Comparison of ENCODE assay signal across 18 cellular contexts in the genomic region with DNA sequence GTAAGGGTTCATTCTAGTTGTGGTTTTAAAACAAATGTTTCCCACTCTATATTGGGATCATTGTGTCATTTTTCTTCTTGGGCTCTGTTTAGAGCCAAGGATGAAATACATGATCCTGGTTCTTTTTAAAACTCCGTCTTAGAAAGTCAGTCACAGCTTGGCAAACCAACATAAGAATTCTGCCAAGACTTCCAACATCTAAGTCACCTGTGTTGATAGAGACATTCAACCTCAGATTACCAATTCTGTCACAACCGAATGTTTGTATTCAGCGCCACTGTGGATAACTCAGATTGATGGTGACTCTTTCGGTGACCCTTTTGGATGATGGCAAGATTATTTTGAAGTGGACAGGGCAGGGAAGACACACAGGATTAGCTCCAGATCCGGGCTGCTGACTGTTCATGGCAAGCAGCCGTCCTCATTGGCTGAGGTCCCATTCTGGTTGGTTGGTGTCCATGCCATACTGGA.
DNase-seq lines count a peak whose midpoint lies in the region; ATAC-seq and TF ChIP-seq lines count a peak whose summit lies in the region.
"Had no signal": no experiment of that assay in that cellular context is flagged by ENCODE, and none has a peak within 500 bp of the region (broad histone marks: within the 10 kb centered on the region; RNA-seq: fewer than 3 reads in every experiment).

No MANE protein-coding gene starts in this region.

- H3K27me3 Mint-ChIP-seq in Caco-2 (ENCODE audit: insufficient read depth, unreplicated experiment): no peaks in the 10 kb centered on the region
- H3K27me3 Mint-ChIP-seq in osteocyte (ENCODE audit: unreplicated experiment): no peaks in the 10 kb centered on the region

- POLR2A ChIA-PET in Caco-2 (lab: Charles Lee): no interaction called here

- H4K20me1 ChIP-seq in osteoblast (ENCODE audit: insufficient read depth, low read length): peaks cover 4% of the 10 kb centered on the region

- H3K27ac ChIP-seq in RWPE2 (ENCODE audit: poor library complexity, severe bottlenecking) (peak overlapping the region; percentile 95), osteoblast (ENCODE audit: low read depth, low read length) (peak overlapping the region; percentile 96)

- H3K4me1 ChIP-seq in Caco-2 (peaks cover 45% of the 10 kb centered on the region), RWPE2 (ENCODE audit: insufficient read depth, poor library complexity, severe bottlenecking) (peaks cover 41% of the 10 kb centered on the region), osteoblast (ENCODE audit: insufficient read depth, low read length) (peaks cover 39% of the 10 kb centered on the region)

- H3K36me3 Mint-ChIP-seq in Caco-2 (ENCODE audit: insufficient read depth, unreplicated experiment) (peaks cover 83% of the 10 kb centered on the region), osteocyte (ENCODE audit: unreplicated experiment) (no peaks in the 10 kb centered on the region)
- H3K36me3 Mint-ChIP-seq: activated CD4-positive, alpha-beta memory T cell treated with anti-CD3 and anti-CD28 coated beads for 36 hours; CD4-positive, CD25-positive, alpha-beta regulatory T cell had no signal

- TF ChIP-seq CTCF in Caco-2 (IDR thresholded peaks at IDR 0.05; ENCODE audit: insufficient read depth in 1 of 2, low read depth in 1 of 2, low read length in 1 of 2, severe bottlenecking in 1 of 2, unreplicated experiment in 1 of 2) (no peak), RWPE2 (IDR thresholded peaks at IDR 0.05; ENCODE audit: poor library complexity, severe bottlenecking) (no peak), fibroblast of mammary gland (conservative IDR thresholded peaks at IDR 0.05; ENCODE audit: control insufficient read depth, insufficient read depth, low read depth, low read length) (no peak), osteoblast (IDR thresholded peaks at IDR 0.05; ENCODE audit: extremely low read depth, low read depth, low read length) (no peak), osteocyte (IDR thresholded peaks at IDR 0.05) (no peak)

- intact Hi-C loops in Caco-2 (cut with micrococcal nuclease; ENCODE audit: unreplicated experiment): loop anchor here (10.0 kb wide), 1 partner anchor 54 kb away; no protein-coding TSS in a partner anchor

- CTCF ChIA-PET in Caco-2 (lab: Charles Lee): interaction anchor here (0.5 kb wide), 1 partner anchor 46 kb away, joined by 4 read pairs; no protein-coding TSS in a partner anchor

- peaks cover 60% of the 10 kb centered on the region for H3K79me2 ChIP-seq in osteoblast (ENCODE audit: insufficient read depth, low read length)

- peaks cover 59% of the 10 kb centered on the region for H3K4me1 Mint-ChIP-seq in Caco-2 (ENCODE audit: low read depth, unreplicated experiment)
- H3K4me1 Mint-ChIP-seq in osteocyte (ENCODE audit: unreplicated experiment): peaks cover 40% of the 10 kb centered on the region

- H3K4me3 ChIP-seq in Caco-2 (ENCODE audit: low read depth, low read length): peak overlapping the region; percentile 37
- peak overlapping the region; percentile 36 for H3K4me3 ChIP-seq in RWPE2 (ENCODE audit: severe bottlenecking)
- H3K4me3 ChIP-seq in fibroblast of mammary gland (ENCODE audit: control insufficient read depth, low read depth, low read length): no peak overlapping the region
- peak overlapping the region; percentile 78 for H3K4me3 ChIP-seq in osteoblast (ENCODE audit: insufficient read depth, low read length)

- no TSS peak for BruUV-seq in Caco-2 (replicated peaks; lab: Mats Ljungman, UMichigan)

- peaks cover 19% of the 10 kb centered on the region for H3K9me3 Mint-ChIP-seq in Caco-2 (ENCODE audit: unreplicated experiment)
- peaks cover 6% of the 10 kb centered on the region for H3K9me3 Mint-ChIP-seq in osteocyte (ENCODE audit: unreplicated experiment)
- H3K9me3 Mint-ChIP-seq: activated CD4-positive, alpha-beta memory T cell treated with anti-CD3 and anti-CD28 coated beads for 36 hours had no signal

- ATAC-seq in RWPE2 (ENCODE audit: low read depth) (no peak), HG02885 (IDR thresholded peaks at IDR 0.05; ENCODE audit: poor library complexity, unreplicated experiment) (no peak)

- H3K36me3 ChIP-seq in Caco-2 (ENCODE audit: control insufficient read depth, insufficient read depth, low read length) (peaks cover 7% of the 10 kb centered on the region), RWPE2 (ENCODE audit: low read depth) (peaks cover 13% of the 10 kb centered on the region), osteoblast (ENCODE audit: insufficient read depth, low read length) (peaks cover 9% of the 10 kb centered on the region)

- H3K27ac Mint-ChIP-seq in Caco-2 (ENCODE audit: unreplicated experiment): peak overlapping the region; percentile 71
- H3K27ac Mint-ChIP-seq in osteocyte (ENCODE audit: unreplicated experiment): no peak overlapping the region
- H3K27ac Mint-ChIP-seq: activated CD4-positive, alpha-beta memory T cell treated with anti-CD3 and anti-CD28 coated beads for 36 hours; CD4-positive, CD25-positive, alpha-beta regulatory T cell; stimulated activated naive CD8-positive, alpha-beta T cell treated with anti-CD3 and anti-CD28 coated beads, Interleukin-15, Interleukin-2, amounts not matched to agents 100 ng/mL and 50 ng/mL, for 24 hours had no signal

- DNase-seq in Caco-2 (no peak), RWPE2 (ENCODE audit: low spot score) (no peak), fibroblast of mammary gland (ENCODE audit: low read depth) (peak; percentile 51), osteoblast (ENCODE audit: insufficient read length, low spot score, missing footprints) (no peak), NCI-H2196 (lab: John Stamatoyannopoulos, UW; ENCODE audit: unreplicated experiment) (no peak), osteocyte (ENCODE audit: extremely low spot score, unreplicated experiment) (no peak)
- no peak for DNase-seq in activated CD8-positive, alpha-beta memory T cell treated with anti-CD3 and anti-CD28 coated beads for 24 hours
- DNase-seq: activated CD4-positive, alpha-beta memory T cell treated with anti-CD3 and anti-CD28 coated beads for 36 hours; CD4-positive, CD25-positive, alpha-beta regulatory T cell; foreskin fibroblast; Kasumi-1; NCI-H2107; occipital lobe; OCI-M1; stimulated activated CD4-positive, alpha-beta T cell treated with anti-CD3 and anti-CD28 coated beads, Interleukin-2, amount 100 ng/mL, for 48 hours; T1000 had no signal

- H3K4me3 Mint-ChIP-seq in Caco-2 (ENCODE audit: unreplicated experiment): peak overlapping the region; percentile 73
- H3K4me3 Mint-ChIP-seq in osteocyte (ENCODE audit: unreplicated experiment): no peak overlapping the region
- H3K4me3 Mint-ChIP-seq: activated CD4-positive, alpha-beta memory T cell treated with anti-CD3 and anti-CD28 coated beads for 36 hours; CD4-positive, CD25-positive, alpha-beta regulatory T cell; stimulated activated naive CD8-positive, alpha-beta T cell treated with anti-CD3 and anti-CD28 coated beads, Interleukin-15, Interleukin-2, amounts not matched to agents 100 ng/mL and 50 ng/mL, for 24 hours had no signal

- H3K9me3 ChIP-seq in Caco-2 (no peaks in the 10 kb centered on the region), RWPE2 (ENCODE audit: severe bottlenecking) (no peaks in the 10 kb centered on the region), osteoblast (ENCODE audit: low read depth, low read length) (no peaks in the 10 kb centered on the region)

- H3K27me3 ChIP-seq in Caco-2 (replicated peaks; ENCODE audit: control insufficient read depth, insufficient read depth, low read length) (no peaks in the 10 kb centered on the region), RWPE2 (ENCODE audit: insufficient read depth, poor library complexity, severe bottlenecking) (no peaks in the 10 kb centered on the region), osteoblast (ENCODE audit: insufficient read depth, low read length) (no peaks in the 10 kb centered on the region)

- no peak overlapping the region for H2AFZ ChIP-seq in osteoblast (ENCODE audit: low read length)

- peak overlapping the region; percentile 94 for H3K4me2 ChIP-seq in osteoblast (ENCODE audit: insufficient read depth, low read length)
